ENCODE assay signal across 25 cellular contexts in the genomic region with DNA sequence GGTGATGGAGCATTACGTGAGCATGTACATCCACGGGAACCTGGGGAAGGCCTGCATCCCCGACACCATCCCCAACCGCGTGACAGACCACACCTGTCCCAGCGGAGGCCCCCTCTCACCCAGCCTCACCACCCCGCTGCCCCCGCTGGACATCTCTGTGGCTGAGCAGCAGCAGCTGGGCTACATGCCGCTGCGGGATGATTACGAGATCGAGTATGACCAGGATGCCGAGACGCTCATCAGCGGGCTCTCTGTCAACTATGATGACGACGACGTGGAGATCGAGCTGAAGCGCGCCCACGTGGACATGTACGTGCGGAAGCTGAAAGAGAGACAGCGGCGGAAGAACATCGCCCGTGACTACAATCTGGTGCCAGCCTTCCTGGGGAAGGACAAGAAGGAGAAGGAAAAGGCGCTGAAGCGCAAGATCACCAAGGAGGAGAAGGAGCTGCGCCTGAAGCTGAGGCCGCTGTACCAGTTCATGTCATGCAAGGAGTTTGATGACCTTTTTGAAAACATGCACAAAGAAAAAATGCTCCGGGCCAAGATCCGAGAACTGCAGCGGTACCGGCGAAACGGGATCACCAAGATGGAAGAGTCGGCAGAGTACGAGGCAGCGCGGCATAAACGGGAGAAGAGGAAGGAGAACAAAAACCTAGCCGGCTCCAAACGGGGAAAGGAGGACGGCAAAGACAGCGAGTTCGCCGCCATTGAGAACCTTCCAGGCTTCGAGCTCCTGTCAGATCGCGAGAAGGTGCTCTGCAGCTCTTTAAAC. TPM values are rescaled to one million over a fixed set of nuclear protein-coding genes. Genes with fewer than 3 reads are reported as not detected.
A peak's percentile ranks its signal among the peaks of the same experiment; 100 is the strongest.
DNase-seq lines count a peak whose midpoint lies in the region; ATAC-seq and TF ChIP-seq lines count a peak whose summit lies in the region.
"Had no signal": no experiment of that assay in that cellular context is flagged by ENCODE, and none has a peak within 500 bp of the region (broad histone marks: within the 10 kb centered on the region; RNA-seq: fewer than 3 reads in every experiment).

No MANE protein-coding gene starts in this region.

- H3K9me2 ChIP-seq in PC-9 (ENCODE audit: insufficient read depth): no peaks in the 10 kb centered on the region

- no peak overlapping the region for H2AFZ ChIP-seq in PC-9

- H4K20me1 ChIP-seq in PC-9 (ENCODE audit: insufficient read depth): peaks cover 7% of the 10 kb centered on the region

- H3K36me3 ChIP-seq in PC-9 (ENCODE audit: low read depth): no peaks in the 10 kb centered on the region
- H3K36me3 ChIP-seq in naive thymus-derived CD4-positive, alpha-beta T cell (ENCODE audit: control insufficient read depth in 2 of 3, insufficient read depth in 3 of 3, low read length in 3 of 3): peaks cover 5 to 73% (median 12%) of the 10 kb centered on the region in 3 experiments

- peaks cover 15 to 39% (median 26%) of the 10 kb centered on the region in 7 donors for H3K4me1 Mint-ChIP-seq in naive thymus-derived CD4-positive, alpha-beta T cell
- peaks cover 27% of the 10 kb centered on the region for H3K4me1 Mint-ChIP-seq in stimulated activated effector memory CD8-positive, alpha-beta T cell treated with anti-CD3 and anti-CD28 coated beads, Interleukin-12 subunit alpha, Interleukin-12 subunit beta, amount 100 ng/mL, for 72 hours

- H3K36me3 Mint-ChIP-seq in activated naive CD4-positive, alpha-beta T cell treated with anti-CD3 and anti-CD28 coated beads, Interleukin-2, amount 50 U/mL, for 72 hours: peaks cover 6 to 7% of the 10 kb centered on the region in 2 donors
- H3K36me3 Mint-ChIP-seq in naive thymus-derived CD4-positive, alpha-beta T cell: peaks cover 7 to 27% (median 9%) of the 10 kb centered on the region in 5 donors
- peaks cover 65% of the 10 kb centered on the region for H3K36me3 Mint-ChIP-seq in stimulated activated effector memory CD8-positive, alpha-beta T cell treated with anti-CD3 and anti-CD28 coated beads, Interleukin-12 subunit alpha, Interleukin-12 subunit beta, amount 100 ng/mL, for 72 hours

- intact Hi-C loops in PC-9 (cut with micrococcal nuclease; ENCODE audit: unreplicated experiment): no loop called here
- intact Hi-C loops in naive thymus-derived CD4-positive, alpha-beta T cell (cut with micrococcal nuclease): no loop called here

- TSS peak; percentile 30 for BruUV-seq in PC-9 (replicated peaks; lab: Mats Ljungman, UMichigan)

- no peaks in the 10 kb centered on the region for H3K27me3 Mint-ChIP-seq in naive thymus-derived CD4-positive, alpha-beta T cell

- H3K4me2 ChIP-seq in PC-9: no peak overlapping the region

- no peak for DNase-seq in activated naive CD4-positive, alpha-beta T cell treated with anti-CD3 and anti-CD28 coated beads, Interleukin-2, amount 50 U/mL, for 72 hours (ENCODE audit: low spot score in 2 of 2)
- DNase-seq in activated naive CD4-positive, alpha-beta T cell treated with anti-CD3 and anti-CD28 coated beads, Interleukin-2, amount 50 U/mL, for 16 hours: no peak
- DNase-seq in PC-9 (no peak), NCI-H1417 treated with DMSO at 0.1 percent for 48 hours (lab: John Stamatoyannopoulos, UW) (no peak)
- no peak for DNase-seq in naive thymus-derived CD4-positive, alpha-beta T cell
- DNase-seq in stimulated activated effector memory CD8-positive, alpha-beta T cell treated with anti-CD3 and anti-CD28 coated beads, Interleukin-12 subunit alpha, Interleukin-12 subunit beta, amount 100 ng/mL, for 72 hours (ENCODE audit: low spot score in 2 of 2): no peak
- DNase-seq: activated CD4-positive, alpha-beta T cell treated with anti-CD3 and anti-CD28 coated beads for 1 hour; activated gamma-delta T cell; DMS53; effector CD4-positive, alpha-beta T cell; erythroblast; glutamatergic neuron; mesenchymal stem cell; NCI-H1436; NCI-H2107; right lobe of liver; stimulated activated CD4-positive, alpha-beta T cell treated with anti-CD3 and anti-CD28 coated beads, Interleukin-12 subunit alpha, Interleukin-12 subunit beta, amount 100 ng/mL, for 4 hours; stimulated activated CD4-positive, alpha-beta T cell treated with anti-CD3 and anti-CD28 coated beads, Interleukin-4, amount 100 ng/mL, for 1 hour; transverse colon had no signal

- no peaks in the 10 kb centered on the region for H3K79me2 ChIP-seq in PC-9 (ENCODE audit: low read depth)

- POLR2A ChIA-PET in PC-9 (lab: Charles Lee; ENCODE audit: unreplicated experiment): no interaction called here
- POLR2A ChIA-PET in naive thymus-derived CD4-positive, alpha-beta T cell (lab: Charles Lee): interaction anchor here (0.6 to 1.6 kb wide), 3 partner anchors 11 to 353 kb away, joined by 3 to 6 read pairs (median 3); a partner anchor contains a TSS

- H3K27ac Mint-ChIP-seq in activated naive CD4-positive, alpha-beta T cell treated with anti-CD3 and anti-CD28 coated beads, Interleukin-2, amount 50 U/mL, for 72 hours: peak overlapping the region; percentile 70 to 86
- H3K27ac Mint-ChIP-seq in naive thymus-derived CD4-positive, alpha-beta T cell: peak overlapping the region in 5 of 9 donors; percentile 1 to 43 (median 22)
- peak overlapping the region; percentile 79 for H3K27ac Mint-ChIP-seq in stimulated activated effector memory CD8-positive, alpha-beta T cell treated with anti-CD3 and anti-CD28 coated beads, Interleukin-12 subunit alpha, Interleukin-12 subunit beta, amount 100 ng/mL, for 72 hours
- H3K27ac Mint-ChIP-seq: T-helper 2 cell treated with Interferon-gamma antibody and Interleukin-4, amounts not matched to agents 5 μg/mL and 100 μg/mL, for 36 hours had no signal

- no peak overlapping the region for H3K27ac ChIP-seq in PC-9
- H3K27ac ChIP-seq in naive thymus-derived CD4-positive, alpha-beta T cell (ENCODE audit: low read depth, low read length): no peak overlapping the region
- H3K27ac ChIP-seq: prostate gland, right lobe of liver had no signal

- H3K9me3 Mint-ChIP-seq in activated naive CD4-positive, alpha-beta T cell treated with anti-CD3 and anti-CD28 coated beads, Interleukin-2, amount 50 U/mL, for 72 hours: no peaks in the 10 kb centered on the region
- H3K9me3 Mint-ChIP-seq in naive thymus-derived CD4-positive, alpha-beta T cell: no peaks in the 10 kb centered on the region
- no peaks in the 10 kb centered on the region for H3K9me3 Mint-ChIP-seq in stimulated activated effector memory CD8-positive, alpha-beta T cell treated with anti-CD3 and anti-CD28 coated beads, Interleukin-12 subunit alpha, Interleukin-12 subunit beta, amount 100 ng/mL, for 72 hours
- H3K9me3 Mint-ChIP-seq: T-helper 2 cell treated with Interferon-gamma antibody and Interleukin-4, amounts not matched to agents 5 μg/mL and 100 μg/mL, for 36 hours had no signal

- no peaks in the 10 kb centered on the region for H3K4me1 ChIP-seq in PC-9 (replicated peaks; ENCODE audit: insufficient read depth)
- peaks cover 0 to 15% of the 10 kb centered on the region in 2 donors for H3K4me1 ChIP-seq in naive thymus-derived CD4-positive, alpha-beta T cell (ENCODE audit: control insufficient read depth in 2 of 2, insufficient read depth in 2 of 2, low read length in 2 of 2)
- H3K4me1 ChIP-seq: HAP-1, prostate gland had no signal

- ATAC-seq in activated naive CD4-positive, alpha-beta T cell treated with anti-CD3 and anti-CD28 coated beads, Interleukin-2, amount 50 U/mL, for 72 hours: no peak
- no peak for ATAC-seq in naive thymus-derived CD4-positive, alpha-beta T cell
- no peak for ATAC-seq in stimulated activated effector memory CD8-positive, alpha-beta T cell treated with anti-CD3 and anti-CD28 coated beads, Interleukin-12 subunit alpha, Interleukin-12 subunit beta, amount 100 ng/mL, for 72 hours
- no peak for ATAC-seq in HG03097 (IDR thresholded peaks at IDR 0.05; ENCODE audit: low FRiP score, unreplicated experiment)
- ATAC-seq in HG03175 (IDR thresholded peaks at IDR 0.05; ENCODE audit: unreplicated experiment): no peak
- ATAC-seq: right lobe of liver had no signal

- CTCF ChIA-PET in PC-9 (lab: Charles Lee): no interaction called here
- CTCF ChIA-PET in naive thymus-derived CD4-positive, alpha-beta T cell (lab: Charles Lee): no interaction called here

- H3K27me3 ChIP-seq in PC-9 (ENCODE audit: insufficient read depth, low read depth): no peaks in the 10 kb centered on the region
- H3K27me3 ChIP-seq in naive thymus-derived CD4-positive, alpha-beta T cell (ENCODE audit: control insufficient read depth in 2 of 2, insufficient read depth in 2 of 2, low read length in 2 of 2): no peaks in the 10 kb centered on the region
- H3K27me3 ChIP-seq: left lung, right lobe of liver, transverse colon had no signal

- TF ChIP-seq CTCF in PC-9 (conservative IDR thresholded peaks at IDR 0.05): no peak

- H3K9me3 ChIP-seq in PC-9 (ENCODE audit: insufficient read depth, low read depth): no peaks in the 10 kb centered on the region
- no peaks in the 10 kb centered on the region for H3K9me3 ChIP-seq in naive thymus-derived CD4-positive, alpha-beta T cell (ENCODE audit: control insufficient read depth in 2 of 3, low read length in 3 of 3)
- H3K9me3 ChIP-seq: HAP-1, left lung, prostate gland, right lobe of liver, transverse colon had no signal

- peak overlapping the region in 2 of 10 donors; percentile 4 to 47 for H3K4me3 Mint-ChIP-seq in naive thymus-derived CD4-positive, alpha-beta T cell
- no peak overlapping the region for H3K4me3 Mint-ChIP-seq in stimulated activated effector memory CD8-positive, alpha-beta T cell treated with anti-CD3 and anti-CD28 coated beads, Interleukin-12 subunit alpha, Interleukin-12 subunit beta, amount 100 ng/mL, for 72 hours
- H3K4me3 Mint-ChIP-seq: T-helper 2 cell treated with Interferon-gamma antibody and Interleukin-4, amounts not matched to agents 5 μg/mL and 100 μg/mL, for 36 hours had no signal

- H3F3A ChIP-seq in PC-9 (ENCODE audit: insufficient read depth, low read depth): no peaks in the 10 kb centered on the region

- no peak overlapping the region for H3K4me3 ChIP-seq in PC-9
- no peak overlapping the region for H3K4me3 ChIP-seq in naive thymus-derived CD4-positive, alpha-beta T cell (ENCODE audit: low read length)
- H3K4me3 ChIP-seq: HAP-1, left lung, prostate gland, right lobe of liver, transverse colon had no signal

RNA-seq across cellular contexts. Expression of a gene that starts 11.1 kb away (rescaled TPM):
- total RNA-seq in activated naive CD4-positive, alpha-beta T cell treated with anti-CD3 and anti-CD28 coated beads, Interleukin-2, amount 50 U/mL, for 72 hours: 10 to 100 TPM; 11.8 to 12.7 TPM
- 9.5 and 9.6 TPM in 2 replicates for total RNA-seq in PC-9 (2021)
- 10 to 100 TPM; 26.8 to 49.0 (median 41.5) TPM for total RNA-seq in naive thymus-derived CD4-positive, alpha-beta T cell
- 1 to 10 TPM; 4.0 to 5.3 TPM for polyA plus RNA-seq in naive thymus-derived CD4-positive, alpha-beta T cell

RNA-seq across cellular contexts. Expression of a gene that starts 13.6 kb away (rescaled TPM):
- total RNA-seq in activated naive CD4-positive, alpha-beta T cell treated with anti-CD3 and anti-CD28 coated beads, Interleukin-2, amount 50 U/mL, for 72 hours: 10 to 100 TPM; 60.7 to 81.9 TPM
- total RNA-seq in PC-9 (2021): 49.3 and 49.9 TPM in 2 replicates
- total RNA-seq in naive thymus-derived CD4-positive, alpha-beta T cell: 10 to 100 TPM; 34.5 to 53.3 (median 49.1) TPM
- 10 to 100 TPM; 38.3 to 45.0 TPM for polyA plus RNA-seq in naive thymus-derived CD4-positive, alpha-beta T cell

Comparison
In these comparisons a context has a peak if more than half of its experiments do, and no peak if none do; other contexts are left out.
1. H3K27ac Mint-ChIP-seq: peak in every context shown above with its lines; median percentile 79 in stimulated activated effector memory CD8-positive, alpha-beta T cell treated with anti-CD3 and anti-CD28 coated beads, Interleukin-12 subunit alpha, Interleukin-12 subunit beta, amount 100 ng/mL, for 72 hours; 78 in activated naive CD4-positive, alpha-beta T cell treated with anti-CD3 and anti-CD28 coated beads, Interleukin-2, amount 50 U/mL, for 72 hours; 22 in naive thymus-derived CD4-positive, alpha-beta T cell.